ENCODE assay signal across 1 cellular context in genomic region chr1:198443374-198444233, GRCh38.
A peak's percentile ranks its signal among the peaks of the same experiment; 100 is the strongest.
TF ChIP-seq lines count a peak whose summit lies in the region.

No MANE protein-coding gene starts in this region.

TF ChIP-seq in HepG2, 621 proteins besides CTCF, POLR2A, EP300 and RAD21 (continued from another document):
- no peak for TF ChIP-seq ZHX1 (CRISPR knock-in tag; IDR thresholded peaks at IDR 0.05; ENCODE audit: low read depth)
- no peak for TF ChIP-seq ZNF256 (CRISPR knock-in tag; conservative IDR thresholded peaks at IDR 0.05)
- TF ChIP-seq TAF1 (CRISPR knock-in tag; IDR thresholded peaks at IDR 0.05) = no peak
- TF ChIP-seq SKI (IDR thresholded peaks at IDR 0.05; ENCODE audit: partially characterized antibody) = no peak
- TF ChIP-seq HNRNPLL (IDR thresholded peaks at IDR 0.05; ENCODE audit: low read depth, low read length, poor library complexity, severe bottlenecking) = no peak
- TF ChIP-seq ZNF543 (CRISPR knock-in tag; IDR thresholded peaks at IDR 0.05) = no peak
- no peak for TF ChIP-seq ZNF724P (CRISPR knock-in tag; IDR thresholded peaks at IDR 0.05; ENCODE audit: borderline replicate concordance)
- no peak for TF ChIP-seq POLR2G (IDR thresholded peaks at IDR 0.05; ENCODE audit: low read depth, low read length)
- no peak for TF ChIP-seq FIP1L1 (IDR thresholded peaks at IDR 0.05; ENCODE audit: borderline replicate concordance, insufficient read depth, low read depth, low read length)
- TF ChIP-seq ZHX2 (IDR thresholded peaks at IDR 0.05; ENCODE audit: low read depth) = no peak
- no peak for TF ChIP-seq ZHX2 (CRISPR knock-in tag; IDR thresholded peaks at IDR 0.05; ENCODE audit: borderline replicate concordance)
- TF ChIP-seq THAP8 (CRISPR knock-in tag; IDR thresholded peaks at IDR 0.05; ENCODE audit: borderline replicate concordance) = no peak
- no peak for TF ChIP-seq SNAPC2 (CRISPR knock-in tag; IDR thresholded peaks at IDR 0.05)
- no peak for TF ChIP-seq CHD2 (IDR thresholded peaks at IDR 0.05; ENCODE audit: low read depth, low read length)
- TF ChIP-seq ZMAT5 (CRISPR knock-in tag; IDR thresholded peaks at IDR 0.05; ENCODE audit: borderline replicate concordance, low read depth) = no peak
- no peak for TF ChIP-seq ZNF597 (CRISPR knock-in tag; IDR thresholded peaks at IDR 0.05)
- TF ChIP-seq SOX5 (CRISPR knock-in tag; IDR thresholded peaks at IDR 0.05; ENCODE audit: borderline replicate concordance) = peak; percentile 61; the same call in 1 of the 2 replicates
- 0 out of 2 replicates have a peak, but pooled peaks have one; percentile 21 for TF ChIP-seq ARID5B (CRISPR knock-in tag; IDR thresholded peaks at IDR 0.05)
- TF ChIP-seq ZNF232 (CRISPR knock-in tag; IDR thresholded peaks at IDR 0.05; ENCODE audit: borderline replicate concordance) = no peak
- TF ChIP-seq KAT8 (CRISPR knock-in tag; IDR thresholded peaks at IDR 0.05) = no peak
- no peak for TF ChIP-seq SALL1 (CRISPR knock-in tag; IDR thresholded peaks at IDR 0.05)
- no peak for TF ChIP-seq ZBED4 (CRISPR knock-in tag; IDR thresholded peaks at IDR 0.05; ENCODE audit: borderline replicate concordance)
- TF ChIP-seq CAMTA2 (CRISPR knock-in tag; IDR thresholded peaks at IDR 0.05; ENCODE audit: borderline replicate concordance) = no peak
- no peak for TF ChIP-seq PAF1 (CRISPR knock-in tag; IDR thresholded peaks at IDR 0.05)
- TF ChIP-seq ZBTB4 (CRISPR knock-in tag; IDR thresholded peaks at IDR 0.05; ENCODE audit: borderline replicate concordance) = no peak
- TF ChIP-seq FOXA3 (CRISPR knock-in tag; IDR thresholded peaks at IDR 0.05) = no peak; the same call in 1 of the 2 replicates
- TF ChIP-seq HDAC6 (IDR thresholded peaks at IDR 0.05; ENCODE audit: low read depth, low read length) = no peak
- TF ChIP-seq FOXO1 (CRISPR knock-in tag; IDR thresholded peaks at IDR 0.05) = no peak
- no peak for TF ChIP-seq BRF2 (CRISPR knock-in tag; IDR thresholded peaks at IDR 0.05)
